In the genomic region with DNA sequence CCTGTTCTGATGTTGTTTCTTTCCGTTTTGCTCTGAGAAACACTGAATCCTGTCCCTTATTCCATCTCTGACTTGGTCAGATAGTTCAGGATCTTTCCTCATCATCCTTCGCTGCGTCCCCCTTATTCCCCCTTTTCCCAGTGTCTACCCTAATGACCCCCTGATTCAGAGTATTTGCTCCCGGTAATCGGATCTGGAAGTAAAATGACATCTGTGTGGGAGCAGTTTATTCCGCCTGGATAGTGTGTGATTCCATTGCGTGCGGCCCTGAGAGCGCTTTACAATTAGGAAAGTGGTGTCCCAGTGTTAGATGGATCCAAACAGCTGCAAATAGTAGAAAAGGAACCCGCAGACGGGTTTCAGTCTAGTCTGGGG, we compare ENCODE assay signal across 8 cellular contexts. TPM values are rescaled to one million over a fixed set of nuclear protein-coding genes. Genes with fewer than 3 reads are reported as not detected.
A peak's percentile ranks its signal among the peaks of the same experiment; 100 is the strongest.
DNase-seq lines count a peak whose midpoint lies in the region; ATAC-seq and TF ChIP-seq lines count a peak whose summit lies in the region.

No MANE protein-coding gene starts in this region.

- H3K36me3 ChIP-seq in ascending aorta: peaks cover 17 to 22% of the 10 kb centered on the region in 2 donors
- peaks cover 2% of the 10 kb centered on the region for H3K36me3 ChIP-seq in kidney epithelial cell (ENCODE audit: control insufficient read depth, insufficient read depth, low read length)
- peaks cover 24% of the 10 kb centered on the region for H3K36me3 ChIP-seq in suprapubic skin

- TF ChIP-seq CTCF in HFF-Myc (IDR thresholded peaks at IDR 0.05; ENCODE audit: low read depth, low read length, missing control alignments) (no peak), ascending aorta (IDR thresholded peaks at IDR 0.05) (no peak), kidney epithelial cell (IDR thresholded peaks at IDR 0.05; ENCODE audit: insufficient read depth, low read length, poor library complexity, severe bottlenecking) (no peak), suprapubic skin (IDR thresholded peaks at IDR 0.05) (no peak)

- H3K9me3 ChIP-seq in ascending aorta (no peaks in the 10 kb centered on the region), suprapubic skin (no peaks in the 10 kb centered on the region)

- no peak for TF ChIP-seq POLR2A in suprapubic skin (IDR thresholded peaks at IDR 0.05)

- WGBS in suprapubic skin: 5% methylated on average over 11 of the region's 11 CpGs

- H3K27ac ChIP-seq in ascending aorta (peak overlapping the region; percentile 54 to 75), suprapubic skin (peak overlapping the region; percentile 88)

- no peaks in the 10 kb centered on the region for H3K27me3 ChIP-seq in ascending aorta
- H3K27me3 ChIP-seq in kidney epithelial cell (ENCODE audit: control insufficient read depth, insufficient read depth, low read length): no peaks in the 10 kb centered on the region
- H3K27me3 ChIP-seq in suprapubic skin: no peaks in the 10 kb centered on the region

- H3K4me1 ChIP-seq in ascending aorta: peaks cover 8 to 11% of the 10 kb centered on the region in 2 donors
- peaks cover 20% of the 10 kb centered on the region for H3K4me1 ChIP-seq in suprapubic skin

- no peak for ATAC-seq in GM19395 (IDR thresholded peaks at IDR 0.05; ENCODE audit: unreplicated experiment)
- ATAC-seq in GM19455 (IDR thresholded peaks at IDR 0.05; ENCODE audit: unreplicated experiment): no peak

- DNase-seq in AG08396 (ENCODE audit: low spot score) (peak; percentile 27), HFF-Myc (ENCODE audit: extremely low read depth, low read depth) (no peak), ascending aorta (ENCODE audit: low spot score in 2 of 2) (no peak), kidney epithelial cell (ENCODE audit: low read depth) (no peak), suprapubic skin (ENCODE audit: low spot score in 2 of 2) (no peak), activated gamma-delta T cell (lab: John Stamatoyannopoulos, UW) (no peak)

- TF ChIP-seq EP300 in suprapubic skin (IDR thresholded peaks at IDR 0.05): no peak

- intact Hi-C loops in ascending aorta (cut with DNase I): no loop called here

- H3K4me3 ChIP-seq in HFF-Myc (replicated peaks; ENCODE audit: low read depth, low read length) (peak overlapping the region; percentile 99), ascending aorta (peak overlapping the region; percentile 71 to 75), kidney epithelial cell (ENCODE audit: low read depth, low read length) (peak overlapping the region; percentile 86), suprapubic skin (peak overlapping the region; percentile 78)

RNA-seq across cellular contexts. Expression of a gene that starts 0.6 kb away (rescaled TPM):
- total RNA-seq in ascending aorta (6.9 TPM), kidney epithelial cell (62.6 and 68.9 TPM in 2 replicates), suprapubic skin (10 to 100 TPM; 53.8 to 61.8 (median 55.0) TPM)

RNA-seq across cellular contexts. Expression of a gene that starts 53.9 kb away (rescaled TPM):
- 28.9 TPM for total RNA-seq in ascending aorta
- 56.6 and 60.7 TPM in 2 replicates for total RNA-seq in kidney epithelial cell
- 10 to 100 TPM; 11.8 to 23.3 (median 14.6) TPM for total RNA-seq in suprapubic skin
